1 cellular context compared by ENCODE assay signal in genomic region chr1:201399352-201400126, GRCh38.
TF ChIP-seq lines count a peak whose summit lies in the region.

No MANE protein-coding gene starts in this region.

TF ChIP-seq in HepG2, 621 proteins besides CTCF, POLR2A, EP300 and RAD21 (continues in another document):
- TF ChIP-seq HDAC1 (CRISPR knock-in tag; IDR thresholded peaks at IDR 0.05) (peak; percentile 72; the same call in 1 of the 2 replicates), ASH2L (IDR thresholded peaks at IDR 0.05; ENCODE audit: insufficient read length, low read depth, low read length) (peak; percentile 45), THAP9 (CRISPR knock-in tag; IDR thresholded peaks at IDR 0.05; ENCODE audit: borderline replicate concordance) (no peak), NONO (IDR thresholded peaks at IDR 0.05) (no peak), NONO (CRISPR knock-in tag; conservative IDR thresholded peaks at IDR 0.05) (peak; percentile 57; the same call in 1 of the 2 replicates), ZNF597 (CRISPR knock-in tag; IDR thresholded peaks at IDR 0.05) (no peak), HOXD1 (CRISPR knock-in tag; IDR thresholded peaks at IDR 0.05) (0 out of 2 replicates have a peak, but pooled peaks have one; percentile 27), BRF2 (CRISPR knock-in tag; IDR thresholded peaks at IDR 0.05) (0 out of 2 replicates have a peak, but pooled peaks have one; percentile 46), ZC3H13 (CRISPR knock-in tag; IDR thresholded peaks at IDR 0.05) (no peak; the same call in 1 of the 2 replicates), ISL2 (CRISPR knock-in tag; IDR thresholded peaks at IDR 0.05) (no peak), NFE2 (CRISPR knock-in tag; IDR thresholded peaks at IDR 0.05) (no peak), SRF (IDR thresholded peaks at IDR 0.05; ENCODE audit: low read depth, low read length) (no peak), TOPORS (CRISPR knock-in tag; IDR thresholded peaks at IDR 0.05) (peak; percentile 19; the same call in 1 of the 2 replicates), DBP (CRISPR knock-in tag; IDR thresholded peaks at IDR 0.05; ENCODE audit: not compliant biosample characterization) (no peak), RFX3 (CRISPR knock-in tag; IDR thresholded peaks at IDR 0.05) (no peak), ZMAT3 (CRISPR knock-in tag; conservative IDR thresholded peaks at IDR 0.05) (0 out of 2 replicates have a peak, but pooled peaks have one; percentile 47), ERF (CRISPR knock-in tag; IDR thresholded peaks at IDR 0.05) (no peak; the same call in none of the 2 replicates), MED8 (CRISPR knock-in tag; IDR thresholded peaks at IDR 0.05; ENCODE audit: insufficient replicate concordance) (peak; percentile 55), ELK4 (CRISPR knock-in tag; IDR thresholded peaks at IDR 0.05; ENCODE audit: borderline replicate concordance) (no peak), FOXA3 (CRISPR knock-in tag; IDR thresholded peaks at IDR 0.05) (0 out of 2 replicates have a peak, but pooled peaks have one; percentile 7), HDAC2 (CRISPR knock-in tag; IDR thresholded peaks at IDR 0.05) (no peak; the same call in 1 of the 2 replicates), IRF2 (CRISPR knock-in tag; IDR thresholded peaks at IDR 0.05) (no peak), NCOR1 (IDR thresholded peaks at IDR 0.05; ENCODE audit: borderline replicate concordance, low read length) (0 out of 2 replicates have a peak, but pooled peaks have one; percentile 50), AKAP8 (CRISPR knock-in tag; IDR thresholded peaks at IDR 0.05) (peak; percentile 71; the same call in 1 of the 2 replicates), ARID3A (IDR thresholded peaks at IDR 0.05; ENCODE audit: low read depth, low read length) (no peak), PRDM15 (CRISPR knock-in tag; IDR thresholded peaks at IDR 0.05) (no peak), TCF12 (IDR thresholded peaks at IDR 0.05) (no peak), TCF12 (CRISPR knock-in tag; IDR thresholded peaks at IDR 0.05) (no peak), CEBPG (CRISPR knock-in tag; IDR thresholded peaks at IDR 0.05) (0 out of 2 replicates have a peak, but pooled peaks have one; percentile 5), KLF12 (CRISPR knock-in tag; IDR thresholded peaks at IDR 0.05; ENCODE audit: borderline replicate concordance) (peak; percentile 13; the same call in 1 of the 2 replicates), KDM6A (CRISPR knock-in tag; IDR thresholded peaks at IDR 0.05; ENCODE audit: low read depth) (0 out of 2 replicates have a peak, but pooled peaks have one; percentile 28), ZBTB42 (CRISPR knock-in tag; IDR thresholded peaks at IDR 0.05) (no peak), PHB2 (IDR thresholded peaks at IDR 0.05; ENCODE audit: partially characterized antibody) (no peak), ZSCAN31 (CRISPR knock-in tag; IDR thresholded peaks at IDR 0.05; ENCODE audit: low read depth) (peak; percentile 70; the same call in 1 of the 2 replicates), STAT5B (CRISPR knock-in tag; IDR thresholded peaks at IDR 0.05) (no peak), NFE2L1 (CRISPR knock-in tag; IDR thresholded peaks at IDR 0.05; ENCODE audit: borderline replicate concordance) (no peak), ZIK1 (CRISPR knock-in tag; IDR thresholded peaks at IDR 0.05; ENCODE audit: borderline replicate concordance, low read depth) (peak; percentile 78; the same call in 1 of the 2 replicates), ZNF709 (CRISPR knock-in tag; IDR thresholded peaks at IDR 0.05) (peak; percentile 86), DR1 (CRISPR knock-in tag; IDR thresholded peaks at IDR 0.05) (0 out of 2 replicates have a peak, but pooled peaks have one; percentile 69), PTBP1 (IDR thresholded peaks at IDR 0.05; ENCODE audit: low read depth, low read length, poor library complexity, severe bottlenecking) (no peak), ZNF432 (CRISPR knock-in tag; IDR thresholded peaks at IDR 0.05; ENCODE audit: borderline replicate concordance) (no peak), ZNF549 (CRISPR knock-in tag; IDR thresholded peaks at IDR 0.05) (no peak), ZMYM3 (CRISPR knock-in tag; IDR thresholded peaks at IDR 0.05) (0 out of 2 replicates have a peak, but pooled peaks have one; percentile 9), MXD4 (CRISPR knock-in tag; IDR thresholded peaks at IDR 0.05) (no peak; the same call in 1 of the 2 replicates), ZNF292 (CRISPR knock-in tag; IDR thresholded peaks at IDR 0.05; ENCODE audit: borderline replicate concordance, low read depth) (no peak), SNAPC5 (CRISPR knock-in tag; IDR thresholded peaks at IDR 0.05; ENCODE audit: borderline replicate concordance) (no peak), HDAC6 (IDR thresholded peaks at IDR 0.05; ENCODE audit: low read depth, low read length) (no peak), CHCHD3 (CRISPR knock-in tag; IDR thresholded peaks at IDR 0.05) (no peak), ETV6 (CRISPR knock-in tag; conservative IDR thresholded peaks at IDR 0.05) (0 out of 2 replicates have a peak, but pooled peaks have one; percentile 49), ARNT2 (CRISPR knock-in tag; IDR thresholded peaks at IDR 0.05; ENCODE audit: low read depth) (peak; percentile 85), MEIS2 (CRISPR knock-in tag; IDR thresholded peaks at IDR 0.05) (0 out of 2 replicates have a peak, but pooled peaks have one; percentile 46), HBP1 (CRISPR knock-in tag; IDR thresholded peaks at IDR 0.05; ENCODE audit: low read depth) (no peak), CBX5 (CRISPR knock-in tag; IDR thresholded peaks at IDR 0.05; ENCODE audit: borderline replicate concordance) (no peak), MZF1 (CRISPR knock-in tag; IDR thresholded peaks at IDR 0.05; ENCODE audit: borderline replicate concordance) (no peak), MTF1 (CRISPR knock-in tag; IDR thresholded peaks at IDR 0.05) (no peak)
